11 cellular contexts compared by ENCODE assay signal in the genomic region with DNA sequence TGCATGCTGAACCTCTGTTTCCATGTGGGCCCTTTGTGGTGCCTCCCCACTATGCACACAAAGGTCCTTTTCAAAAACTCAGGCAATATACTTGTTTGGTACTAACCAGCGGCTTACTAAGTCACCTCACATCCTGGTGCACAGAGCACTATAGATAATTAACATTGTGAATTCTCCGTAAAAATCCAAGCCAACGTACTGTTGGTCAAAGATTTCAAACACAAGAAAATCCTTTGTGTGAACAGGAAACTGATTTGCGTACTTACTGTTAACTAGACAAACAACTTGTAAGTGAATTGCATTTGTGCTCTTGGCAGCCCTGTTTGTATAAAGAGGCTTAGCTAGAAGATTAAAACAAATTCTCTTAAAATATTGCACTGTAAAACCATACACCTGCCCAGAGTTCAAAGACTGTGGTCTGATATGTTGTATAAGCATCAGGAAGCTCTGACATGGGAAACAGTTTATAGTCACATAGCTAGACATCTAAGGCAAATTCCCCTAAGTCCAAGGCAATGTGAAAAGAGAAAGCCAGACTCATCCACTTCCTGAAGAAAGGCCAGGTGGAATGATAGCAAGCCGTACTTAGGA.
A peak's percentile ranks its signal among the peaks of the same experiment; 100 is the strongest.
DNase-seq lines count a peak whose midpoint lies in the region; ATAC-seq and TF ChIP-seq lines count a peak whose summit lies in the region.
"Had no signal": no experiment of that assay in that cellular context is flagged by ENCODE, and none has a peak within 500 bp of the region (broad histone marks: within the 10 kb centered on the region; RNA-seq: fewer than 3 reads in every experiment).

No MANE protein-coding gene starts in this region.

- no peaks in the 10 kb centered on the region for H3F3A ChIP-seq in neural progenitor cell (ENCODE audit: low read depth)

- H3K36me3 Mint-ChIP-seq in brain, result peaks cover 8% of the 10 kb centered on the region
- peaks cover 5% of the 10 kb centered on the region for H3K36me3 Mint-ChIP-seq in neural progenitor cell

- H3K9me3 Mint-ChIP-seq in brain (peaks cover 0 to 8% (median 3%) of the 10 kb centered on the region in 5 experiments), neural progenitor cell (peaks cover 2% of the 10 kb centered on the region)

- TF ChIP-seq POLR2A in testis (IDR thresholded peaks at IDR 0.05), result no peak

- TF ChIP-seq CTCF in brain (conservative IDR thresholded peaks at IDR 0.05) (no peak), neural progenitor cell (IDR thresholded peaks at IDR 0.05) (no peak), testis (IDR thresholded peaks at IDR 0.05) (no peak)

- H3K9ac ChIP-seq in neural progenitor cell, result no peak overlapping the region

- no peak overlapping the region for H3K27ac ChIP-seq in neural progenitor cell
- no peak overlapping the region for H3K27ac ChIP-seq in testis
- H3K27ac ChIP-seq: neutrophil had no signal

- H3K36me3 ChIP-seq in neural progenitor cell (no peaks in the 10 kb centered on the region), testis (ENCODE audit: low read depth, missing control alignments) (no peaks in the 10 kb centered on the region)
- H3K36me3 ChIP-seq: neutrophil had no signal

- H3K27me3 ChIP-seq in neural progenitor cell (no peaks in the 10 kb centered on the region), testis (no peaks in the 10 kb centered on the region)
- H3K27me3 ChIP-seq: neutrophil had no signal

- H3K4me1 Mint-ChIP-seq in brain, result peaks cover 49% of the 10 kb centered on the region
- H3K4me1 Mint-ChIP-seq in neural progenitor cell, result peaks cover 38% of the 10 kb centered on the region

- DNase-seq in DMS53 (lab: John Stamatoyannopoulos, UW) (peak; percentile 87), NCI-H1436 (lab: John Stamatoyannopoulos, UW) (peak; percentile 26), neural progenitor cell (ENCODE audit: low spot score) (no peak), testis (no peak), GM19238 (ENCODE audit: insufficient read length, low spot score) (no peak)
- DNase-seq: activated CD8-positive, alpha-beta memory T cell treated with anti-CD3 and anti-CD28 coated beads, Interleukin-2, amount 50 U/mL, for 4 hours; endodermal cell; stimulated activated CD4-positive, alpha-beta T cell treated with anti-CD3 and anti-CD28 coated beads, Interleukin-4, amount 100 ng/mL, for 24 hours had no signal

- H3K4me2 ChIP-seq in neural progenitor cell, result peak overlapping the region; percentile 15

- no peak for ATAC-seq in GM18868 (IDR thresholded peaks at IDR 0.05; ENCODE audit: unreplicated experiment)

- H3K27me3 Mint-ChIP-seq in brain (no peaks in the 10 kb centered on the region), neural progenitor cell (ENCODE audit: insufficient read depth, low read depth) (no peaks in the 10 kb centered on the region)

- intact Hi-C loops in testis (cut with DNase I; ENCODE audit: low total_unique reads), result no loop called here

- H3K4me1 ChIP-seq in neural progenitor cell (peaks cover 21% of the 10 kb centered on the region), testis (no peaks in the 10 kb centered on the region)

- 80 to 85% methylated on average over 5 of the region's 5 CpGs for WGBS in testis, 2 donors

- no peaks in the 10 kb centered on the region for H4K20me1 ChIP-seq in neural progenitor cell (ENCODE audit: low read depth)

- H3K4me3 ChIP-seq in neural progenitor cell, result no peak overlapping the region
- no peak overlapping the region for H3K4me3 ChIP-seq in testis

- H3K9me3 ChIP-seq in neural progenitor cell (ENCODE audit: low read depth) (no peaks in the 10 kb centered on the region), testis (no peaks in the 10 kb centered on the region)
- H3K9me3 ChIP-seq: neutrophil had no signal

- H2AFZ ChIP-seq in neural progenitor cell (replicated peaks), result peak overlapping the region; percentile 36

- H3K4me3 Mint-ChIP-seq in brain (peak overlapping the region in 2 of 5 experiments; percentile 7 to 68), neural progenitor cell (peak overlapping the region; percentile 66)
- H3K4me3 Mint-ChIP-seq: endodermal cell had no signal

- H3K27ac Mint-ChIP-seq in brain (peak overlapping the region in 4 of 5 experiments; percentile 53 to 86 (median 69)), neural progenitor cell (peak overlapping the region; percentile 61)
- H3K27ac Mint-ChIP-seq: endodermal cell had no signal

- H3K79me2 ChIP-seq in neural progenitor cell (ENCODE audit: low read depth), result no peaks in the 10 kb centered on the region

Comparison
In these comparisons a context has a peak if more than half of its experiments do, and no peak if none do; other contexts are left out.
1. DNase-seq: peak in DMS53 (single experiment) and NCI-H1436 (single experiment); none in neural progenitor cell (single experiment), testis (single experiment) and GM19238 (single experiment).